14 cellular contexts compared by ENCODE assay signal in the genomic region with DNA sequence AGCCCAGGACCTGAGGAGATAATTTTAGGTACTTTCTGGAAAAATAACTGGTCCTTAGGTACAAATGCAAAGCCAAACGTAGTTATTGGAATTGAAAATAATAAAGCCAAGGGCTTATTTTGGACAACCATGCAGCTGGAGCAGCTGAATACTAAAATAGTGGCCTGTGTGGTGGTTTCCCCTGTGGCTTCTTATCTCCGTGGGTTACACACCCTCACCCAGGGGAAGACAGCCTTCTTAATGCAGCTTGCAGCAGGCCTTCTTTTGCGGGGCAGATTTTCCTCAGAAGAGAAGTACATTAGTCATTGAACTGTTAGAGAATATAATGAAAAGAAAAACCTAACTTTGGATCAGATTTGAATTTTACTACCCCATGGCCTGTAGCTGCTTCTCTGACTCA.
DNase-seq lines count a peak whose midpoint lies in the region; ATAC-seq and TF ChIP-seq lines count a peak whose summit lies in the region.
"Had no signal": no experiment of that assay in that cellular context is flagged by ENCODE, and none has a peak within 500 bp of the region (broad histone marks: within the 10 kb centered on the region; RNA-seq: fewer than 3 reads in every experiment).

No MANE protein-coding gene starts in this region.

- POLR2A ChIA-PET in activated CD8-positive, alpha-beta T cell treated with anti-CD3 and anti-CD28 coated beads for 36 hours (lab: Charles Lee): no interaction called here

- peaks cover 61% of the 10 kb centered on the region for H4K20me1 ChIP-seq in smooth muscle cell (ENCODE audit: low read depth)

- no peak overlapping the region for H3K4me3 ChIP-seq in smooth muscle cell
- H3K4me3 ChIP-seq: colonic mucosa, esophagus squamous epithelium had no signal

- H3F3A ChIP-seq in smooth muscle cell (ENCODE audit: low read depth): no peaks in the 10 kb centered on the region

- DNase-seq in activated naive CD8-positive, alpha-beta T cell treated with anti-CD3 and anti-CD28 coated beads, Interleukin-2, amount 50 U/mL, for 24 hours: peak; percentile 37
- DNase-seq in activated naive CD8-positive, alpha-beta T cell treated with anti-CD3 and anti-CD28 coated beads for 36 hours: no peak
- DNase-seq in activated CD8-positive, alpha-beta T cell treated with anti-CD3 and anti-CD28 coated beads for 36 hours: peak; percentile 50
- DNase-seq in smooth muscle cell (lab: John Stamatoyannopoulos, UW; ENCODE audit: unreplicated experiment): no peak
- no peak for DNase-seq in NK-92 treated with Interleukin-12 subunit alpha and Interleukin-12 subunit beta, amount 100 ng/mL, for 24 hours (lab: John Stamatoyannopoulos, UW)
- no peak for DNase-seq in NCI-H1105 (lab: John Stamatoyannopoulos, UW)
- DNase-seq in NOMO-1 treated with DMSO at 0.1 percent for 48 hours (lab: John Stamatoyannopoulos, UW; ENCODE audit: unreplicated experiment): no peak
- DNase-seq: activated CD4-positive, alpha-beta T cell treated with anti-CD3 and anti-CD28 coated beads for 4 hours; activated naive CD4-positive, alpha-beta T cell; colonic mucosa; esophagus squamous epithelium; H7; NCI-H2081 treated with DMSO at 0.1 percent for 48 hours had no signal

- WGBS in smooth muscle cell (ENCODE audit: low lambda C conversion rate): 30% methylated on average over 3 of the region's 3 CpGs

- H3K9me3 Mint-ChIP-seq in activated naive CD8-positive, alpha-beta T cell treated with anti-CD3 and anti-CD28 coated beads, Interleukin-2, amount 50 U/mL, for 24 hours: no peaks in the 10 kb centered on the region
- no peaks in the 10 kb centered on the region for H3K9me3 Mint-ChIP-seq in activated naive CD8-positive, alpha-beta T cell treated with anti-CD3 and anti-CD28 coated beads for 36 hours
- no peaks in the 10 kb centered on the region for H3K9me3 Mint-ChIP-seq in activated CD8-positive, alpha-beta T cell treated with anti-CD3 and anti-CD28 coated beads for 36 hours

- no peaks in the 10 kb centered on the region for H3K36me3 ChIP-seq in smooth muscle cell (ENCODE audit: low read depth)
- H3K36me3 ChIP-seq: colonic mucosa, esophagus squamous epithelium had no signal

- H3K79me2 ChIP-seq in smooth muscle cell (ENCODE audit: low read depth): peaks cover 8% of the 10 kb centered on the region

- H3K36me3 Mint-ChIP-seq in activated naive CD8-positive, alpha-beta T cell treated with anti-CD3 and anti-CD28 coated beads, Interleukin-2, amount 50 U/mL, for 24 hours (ENCODE audit: low read depth): no peaks in the 10 kb centered on the region
- no peaks in the 10 kb centered on the region for H3K36me3 Mint-ChIP-seq in activated naive CD8-positive, alpha-beta T cell treated with anti-CD3 and anti-CD28 coated beads for 36 hours
- H3K36me3 Mint-ChIP-seq in activated CD8-positive, alpha-beta T cell treated with anti-CD3 and anti-CD28 coated beads for 36 hours (ENCODE audit: low read depth): no peaks in the 10 kb centered on the region

- no peaks in the 10 kb centered on the region for H3K9me3 ChIP-seq in smooth muscle cell (replicated peaks; ENCODE audit: low read depth)
- H3K9me3 ChIP-seq: colonic mucosa, esophagus squamous epithelium had no signal

- no peak overlapping the region for H2AFZ ChIP-seq in smooth muscle cell (ENCODE audit: low read depth)

- peak; percentile 81 for ATAC-seq in activated naive CD8-positive, alpha-beta T cell treated with anti-CD3 and anti-CD28 coated beads, Interleukin-2, amount 50 U/mL, for 24 hours
- peak; percentile 56 for ATAC-seq in HG03442 (IDR thresholded peaks at IDR 0.05; ENCODE audit: unreplicated experiment)
- ATAC-seq in activated CD8-positive, alpha-beta T cell treated with anti-CD3 and anti-CD28 coated beads for 36 hours: peak; percentile 68

- intact Hi-C loops in activated CD8-positive, alpha-beta T cell treated with anti-CD3 and anti-CD28 coated beads for 36 hours (cut with micrococcal nuclease): no loop called here

- H3K4me3 Mint-ChIP-seq in activated naive CD8-positive, alpha-beta T cell treated with anti-CD3 and anti-CD28 coated beads, Interleukin-2, amount 50 U/mL, for 24 hours: no peak overlapping the region
- H3K4me3 Mint-ChIP-seq in activated naive CD8-positive, alpha-beta T cell treated with anti-CD3 and anti-CD28 coated beads for 36 hours: no peak overlapping the region
- H3K4me3 Mint-ChIP-seq in activated CD8-positive, alpha-beta T cell treated with anti-CD3 and anti-CD28 coated beads for 36 hours: no peak overlapping the region

- H3K27ac Mint-ChIP-seq in activated naive CD8-positive, alpha-beta T cell treated with anti-CD3 and anti-CD28 coated beads, Interleukin-2, amount 50 U/mL, for 24 hours: no peak overlapping the region
- H3K27ac Mint-ChIP-seq in activated naive CD8-positive, alpha-beta T cell treated with anti-CD3 and anti-CD28 coated beads for 36 hours: no peak overlapping the region
- H3K27ac Mint-ChIP-seq in activated CD8-positive, alpha-beta T cell treated with anti-CD3 and anti-CD28 coated beads for 36 hours: no peak overlapping the region

- no peaks in the 10 kb centered on the region for H3K27me3 Mint-ChIP-seq in activated naive CD8-positive, alpha-beta T cell treated with anti-CD3 and anti-CD28 coated beads, Interleukin-2, amount 50 U/mL, for 24 hours
- H3K27me3 Mint-ChIP-seq in activated naive CD8-positive, alpha-beta T cell treated with anti-CD3 and anti-CD28 coated beads for 36 hours: no peaks in the 10 kb centered on the region
- no peaks in the 10 kb centered on the region for H3K27me3 Mint-ChIP-seq in activated CD8-positive, alpha-beta T cell treated with anti-CD3 and anti-CD28 coated beads for 36 hours

- H3K4me1 ChIP-seq in smooth muscle cell (ENCODE audit: low read depth): peaks cover 7% of the 10 kb centered on the region
- H3K4me1 ChIP-seq: colonic mucosa had no signal

- no peaks in the 10 kb centered on the region for H3K27me3 ChIP-seq in smooth muscle cell (ENCODE audit: low read depth)
- H3K27me3 ChIP-seq: colonic mucosa, esophagus squamous epithelium had no signal

- peak overlapping the region; percentile 38 for H3K4me2 ChIP-seq in smooth muscle cell

- peaks cover 27% of the 10 kb centered on the region for H3K4me1 Mint-ChIP-seq in activated naive CD8-positive, alpha-beta T cell treated with anti-CD3 and anti-CD28 coated beads, Interleukin-2, amount 50 U/mL, for 24 hours
- peaks cover 26% of the 10 kb centered on the region for H3K4me1 Mint-ChIP-seq in activated naive CD8-positive, alpha-beta T cell treated with anti-CD3 and anti-CD28 coated beads for 36 hours
- H3K4me1 Mint-ChIP-seq in activated CD8-positive, alpha-beta T cell treated with anti-CD3 and anti-CD28 coated beads for 36 hours (ENCODE audit: low read depth): peaks cover 22% of the 10 kb centered on the region

- CTCF ChIA-PET in activated CD8-positive, alpha-beta T cell treated with anti-CD3 and anti-CD28 coated beads for 36 hours (lab: Charles Lee): interaction anchor here (0.6 to 2.2 kb wide), 4 partner anchors 8 to 878 kb away, joined by 4 to 6 read pairs (median 4); no protein-coding TSS in a partner anchor

- no peak for TF ChIP-seq CTCF in activated CD8-positive, alpha-beta T cell treated with anti-CD3 and anti-CD28 coated beads for 36 hours (IDR thresholded peaks at IDR 0.05)
- TF ChIP-seq CTCF in smooth muscle cell (IDR thresholded peaks at IDR 0.05; ENCODE audit: borderline replicate concordance, insufficient read depth, poor library complexity, severe bottlenecking): no peak

- H3K9ac ChIP-seq in smooth muscle cell (ENCODE audit: low read depth): no peak overlapping the region

- H3K27ac ChIP-seq in smooth muscle cell (ENCODE audit: low read depth): peak overlapping the region; percentile 34
- H3K27ac ChIP-seq: colonic mucosa, esophagus squamous epithelium had no signal

Comparison
In these comparisons a context has a peak if more than half of its experiments do, and no peak if none do; other contexts are left out.
1. DNase-seq: peak in activated naive CD8-positive, alpha-beta T cell treated with anti-CD3 and anti-CD28 coated beads, Interleukin-2, amount 50 U/mL, for 24 hours (single experiment) and activated CD8-positive, alpha-beta T cell treated with anti-CD3 and anti-CD28 coated beads for 36 hours (single experiment); none in activated naive CD8-positive, alpha-beta T cell treated with anti-CD3 and anti-CD28 coated beads for 36 hours (single experiment), smooth muscle cell (single experiment), NK-92 treated with Interleukin-12 subunit alpha and Interleukin-12 subunit beta, amount 100 ng/mL, for 24 hours (single experiment), NCI-H1105 (single experiment) and NOMO-1 treated with DMSO at 0.1 percent for 48 hours (single experiment).
2. Peak in every context shown above with its lines, with median percentiles within 50 percentile points of each other: ATAC-seq.